ENCODE assay signal across 15 cellular contexts in the genomic region with DNA sequence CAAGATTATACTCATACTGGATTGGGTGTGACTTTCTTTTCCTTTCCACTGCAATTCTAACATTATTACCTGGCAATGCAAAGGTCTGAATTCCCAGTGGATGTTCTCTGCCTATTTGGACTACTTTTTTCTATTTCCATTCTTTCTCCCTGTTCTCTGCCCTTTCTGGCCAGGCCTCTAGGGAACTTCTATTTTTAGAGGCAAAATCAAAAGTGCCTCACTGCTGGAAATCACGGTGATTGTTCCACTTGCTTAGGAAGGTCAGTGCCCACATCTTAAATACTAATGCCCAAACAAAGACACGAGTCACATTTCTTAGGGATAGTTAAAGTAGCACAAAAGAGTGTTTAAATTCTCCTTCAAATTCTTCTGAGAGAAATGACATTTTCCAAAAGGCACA. TPM values are rescaled to one million over a fixed set of nuclear protein-coding genes. Genes with fewer than 3 reads are reported as not detected.
"Had no signal": no experiment of that assay in that cellular context is flagged by ENCODE, and none has a peak within 500 bp of the region (broad histone marks: within the 10 kb centered on the region; RNA-seq: fewer than 3 reads in every experiment).

No MANE protein-coding gene starts in this region.

- H3K36me3 Mint-ChIP-seq: immature natural killer cell had no signal

- H3K36me3 ChIP-seq: neutrophil, vagina had no signal

- ATAC-seq: esophagus mucosa; left colon; stimulated activated naive CD8-positive, alpha-beta T cell treated with anti-CD3 and anti-CD28 coated beads, Interleukin-15, amount 100 ng/mL, for 72 hours had no signal

- H3K9me3 Mint-ChIP-seq: activated CD4-positive, alpha-beta memory T cell treated with anti-CD3 and anti-CD28 coated beads, Interleukin-2, amount 10 ng/mL, durations not matched to agents 7 days and 5 days; dendritic cell treated with granulocyte-macrophage colony-stimulating factor and Interleukin-4, amounts not matched to agents 40 ng/mL and 50 ng/mL, for 4 days; immature natural killer cell; stimulated activated naive CD8-positive, alpha-beta T cell treated with anti-CD3 and anti-CD28 coated beads, Interleukin-15, amount 100 ng/mL, for 72 hours had no signal

- H3K4me3 ChIP-seq: vagina had no signal

- H3K27me3 ChIP-seq: neutrophil, vagina had no signal

- H3K4me3 Mint-ChIP-seq: activated CD4-positive, alpha-beta memory T cell treated with anti-CD3 and anti-CD28 coated beads, Interleukin-2, amount 10 ng/mL, durations not matched to agents 7 days and 5 days; dendritic cell treated with granulocyte-macrophage colony-stimulating factor and Interleukin-4, amounts not matched to agents 40 ng/mL and 50 ng/mL, for 4 days; immature natural killer cell; stimulated activated naive CD8-positive, alpha-beta T cell treated with anti-CD3 and anti-CD28 coated beads, Interleukin-15, amount 100 ng/mL, for 72 hours had no signal

- H3K27me3 Mint-ChIP-seq: activated CD4-positive, alpha-beta memory T cell treated with anti-CD3 and anti-CD28 coated beads, Interleukin-2, amount 10 ng/mL, durations not matched to agents 7 days and 5 days; dendritic cell treated with granulocyte-macrophage colony-stimulating factor and Interleukin-4, amounts not matched to agents 40 ng/mL and 50 ng/mL, for 4 days; stimulated activated naive CD8-positive, alpha-beta T cell treated with anti-CD3 and anti-CD28 coated beads, Interleukin-15, amount 100 ng/mL, for 72 hours had no signal

- H3K4me1 ChIP-seq: vagina had no signal

- H3K27ac Mint-ChIP-seq: activated CD4-positive, alpha-beta memory T cell treated with anti-CD3 and anti-CD28 coated beads, Interleukin-2, amount 10 ng/mL, durations not matched to agents 7 days and 5 days; dendritic cell treated with granulocyte-macrophage colony-stimulating factor and Interleukin-4, amounts not matched to agents 40 ng/mL and 50 ng/mL, for 4 days; immature natural killer cell; stimulated activated naive CD8-positive, alpha-beta T cell treated with anti-CD3 and anti-CD28 coated beads, Interleukin-15, amount 100 ng/mL, for 72 hours had no signal

- H3K4me1 Mint-ChIP-seq: activated CD4-positive, alpha-beta memory T cell treated with anti-CD3 and anti-CD28 coated beads, Interleukin-2, amount 10 ng/mL, durations not matched to agents 7 days and 5 days; stimulated activated naive CD8-positive, alpha-beta T cell treated with anti-CD3 and anti-CD28 coated beads, Interleukin-15, amount 100 ng/mL, for 72 hours had no signal

- DNase-seq: activated CD4-positive, alpha-beta memory T cell treated with anti-CD3 and anti-CD28 coated beads, Interleukin-2, amount 10 ng/mL, durations not matched to agents 7 days and 5 days; activated CD4-positive, alpha-beta T cell treated with anti-CD3 and anti-CD28 coated beads for 1 hour; activated T-cell treated with anti-CD3 and anti-CD28 coated beads, Interleukin-2, amount 50 U/mL, for 48 hours; central memory CD4-positive, alpha-beta T cell; glutamatergic neuron; immature natural killer cell; left colon; stimulated activated CD4-positive, alpha-beta T cell treated with anti-CD3 and anti-CD28 coated beads, Interleukin-15, amount 100 ng/mL, for 24 hours; stimulated activated CD4-positive, alpha-beta T cell treated with anti-CD3 and anti-CD28 coated beads, Interleukin-4, amount 100 ng/mL, for 24 hours; stimulated activated naive CD8-positive, alpha-beta T cell treated with anti-CD3 and anti-CD28 coated beads, Interleukin-15, amount 100 ng/mL, for 72 hours had no signal

- H3K9me3 ChIP-seq: neutrophil, vagina had no signal

- H3K27ac ChIP-seq: neutrophil, vagina had no signal

RNA-seq across cellular contexts. Expression of gene ST6GAL2, which starts 34.9 kb away (rescaled TPM):
- total RNA-seq: activated CD4-positive, alpha-beta memory T cell treated with anti-CD3 and anti-CD28 coated beads, Interleukin-2, amount 10 ng/mL, durations not matched to agents 7 days and 5 days; SK-MEL-5 had no signal
- polyA plus RNA-seq: immature natural killer cell had no signal
